1 cellular context compared by ENCODE assay signal in the genomic region with DNA sequence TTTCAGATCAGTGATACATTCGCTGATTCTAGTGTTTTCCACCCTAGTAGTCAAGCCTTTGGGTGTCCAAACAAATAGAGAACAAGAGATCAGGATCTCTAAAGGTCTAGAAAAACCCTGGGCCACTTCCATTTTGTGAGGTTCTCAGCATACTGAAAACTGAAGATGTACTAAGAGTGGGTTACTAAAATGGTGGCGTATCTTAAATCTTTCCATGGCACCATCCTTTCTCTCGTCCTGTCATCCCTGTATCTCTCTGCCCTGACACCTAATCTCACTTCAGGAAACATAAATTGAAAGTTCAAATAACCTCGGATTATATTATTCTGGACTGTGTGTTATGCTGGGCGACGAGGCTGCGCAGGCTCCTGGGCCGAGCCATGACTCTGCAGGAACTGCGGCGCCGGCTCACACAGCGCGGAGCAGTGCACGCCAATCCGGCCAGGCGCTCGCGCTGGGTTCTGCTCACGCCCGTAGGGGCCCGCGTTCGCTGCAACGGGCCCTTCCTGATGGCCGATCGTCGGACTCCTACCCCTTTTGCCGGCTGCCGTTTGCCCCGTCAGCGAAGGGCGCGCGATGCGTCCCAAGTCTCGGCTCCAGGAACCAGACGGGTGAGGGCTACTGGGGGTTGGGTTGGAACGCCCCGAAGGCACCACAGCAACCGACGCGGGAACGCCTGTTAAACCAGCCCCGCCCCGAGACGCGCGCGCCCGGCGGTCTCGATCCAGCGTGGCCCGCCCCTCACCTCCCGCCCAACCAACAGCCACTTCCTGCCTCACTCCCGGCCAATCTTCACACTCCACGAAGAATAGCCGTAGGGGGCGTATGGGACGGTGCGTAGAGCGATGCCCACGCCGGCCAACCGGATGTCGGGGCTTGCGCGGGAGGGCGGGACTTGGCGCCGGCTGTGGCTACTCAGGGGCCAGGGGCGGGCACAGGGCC.
TF ChIP-seq lines count a peak whose summit lies in the region.

No MANE protein-coding gene starts in this region.

TF ChIP-seq in HepG2, 621 proteins besides CTCF, POLR2A, EP300 and RAD21 (continued from another document and continues in another):
- TF ChIP-seq TEAD3 (CRISPR knock-in tag; optimal IDR thresholded peaks at IDR 0.05; ENCODE audit: borderline replicate concordance) (peak; percentile 67), MTA1 (CRISPR knock-in tag; IDR thresholded peaks at IDR 0.05; ENCODE audit: borderline replicate concordance) (0 out of 2 replicates have a peak, but pooled peaks have one; percentile 0), YY1 (IDR thresholded peaks at IDR 0.05; ENCODE audit: insufficient read depth, insufficient replicate concordance, low read depth, low read length) (peak; percentile 65), CAMTA2 (CRISPR knock-in tag; IDR thresholded peaks at IDR 0.05; ENCODE audit: borderline replicate concordance) (no peak), CBX5 (CRISPR knock-in tag; IDR thresholded peaks at IDR 0.05; ENCODE audit: borderline replicate concordance) (no peak; the same call in 1 of the 2 replicates), ZMYM2 (CRISPR knock-in tag; IDR thresholded peaks at IDR 0.05) (no peak), ZNF7 (CRISPR knock-in tag; IDR thresholded peaks at IDR 0.05) (no peak), ZNF501 (CRISPR knock-in tag; IDR thresholded peaks at IDR 0.05) (peak; percentile 94), NR3C1 (CRISPR knock-in tag; IDR thresholded peaks at IDR 0.05) (no peak), ZNF354B (CRISPR knock-in tag; IDR thresholded peaks at IDR 0.05) (no peak; the same call in 1 of the 2 replicates), YEATS2 (CRISPR knock-in tag; IDR thresholded peaks at IDR 0.05; ENCODE audit: borderline replicate concordance) (0 out of 2 replicates have a peak, but pooled peaks have one; percentile 69), ADNP (CRISPR knock-in tag; IDR thresholded peaks at IDR 0.05) (no peak), RXRB (CRISPR knock-in tag; IDR thresholded peaks at IDR 0.05; ENCODE audit: borderline replicate concordance) (peak; percentile 36; the same call in 1 of the 2 replicates), MTF2 (CRISPR knock-in tag; IDR thresholded peaks at IDR 0.05; ENCODE audit: borderline replicate concordance) (no peak; the same call in 1 of the 2 replicates), FOXA1 (IDR thresholded peaks at IDR 0.05) (no peak), FOXA1 (CRISPR knock-in tag; IDR thresholded peaks at IDR 0.05) (peak; percentile 38), ZNF782 (CRISPR knock-in tag; IDR thresholded peaks at IDR 0.05; ENCODE audit: borderline replicate concordance) (no peak)
- TF ChIP-seq, protein P1, sequence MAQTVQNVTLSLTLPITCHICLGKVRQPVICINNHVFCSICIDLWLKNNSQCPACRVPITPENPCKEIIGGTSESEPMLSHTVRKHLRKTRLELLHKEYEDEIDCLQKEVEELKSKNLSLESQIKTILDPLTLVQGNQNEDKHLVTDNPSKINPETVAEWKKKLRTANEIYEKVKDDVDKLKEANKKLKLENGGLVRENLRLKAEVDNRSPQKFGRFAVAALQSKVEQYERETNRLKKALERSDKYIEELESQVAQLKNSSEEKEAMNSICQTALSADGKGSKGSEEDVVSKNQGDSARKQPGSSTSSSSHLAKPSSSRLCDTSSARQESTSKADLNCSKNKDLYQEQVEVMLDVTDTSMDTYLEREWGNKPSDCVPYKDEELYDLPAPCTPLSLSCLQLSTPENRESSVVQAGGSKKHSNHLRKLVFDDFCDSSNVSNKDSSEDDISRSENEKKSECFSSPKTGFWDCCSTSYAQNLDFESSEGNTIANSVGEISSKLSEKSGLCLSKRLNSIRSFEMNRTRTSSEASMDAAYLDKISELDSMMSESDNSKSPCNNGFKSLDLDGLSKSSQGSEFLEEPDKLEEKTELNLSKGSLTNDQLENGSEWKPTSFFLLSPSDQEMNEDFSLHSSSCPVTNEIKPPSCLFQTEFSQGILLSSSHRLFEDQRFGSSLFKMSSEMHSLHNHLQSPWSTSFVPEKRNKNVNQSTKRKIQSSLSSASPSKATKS (CRISPR knock-in tag; IDR thresholded peaks at IDR 0.05): no peak
- TF ChIP-seq, protein P2, sequence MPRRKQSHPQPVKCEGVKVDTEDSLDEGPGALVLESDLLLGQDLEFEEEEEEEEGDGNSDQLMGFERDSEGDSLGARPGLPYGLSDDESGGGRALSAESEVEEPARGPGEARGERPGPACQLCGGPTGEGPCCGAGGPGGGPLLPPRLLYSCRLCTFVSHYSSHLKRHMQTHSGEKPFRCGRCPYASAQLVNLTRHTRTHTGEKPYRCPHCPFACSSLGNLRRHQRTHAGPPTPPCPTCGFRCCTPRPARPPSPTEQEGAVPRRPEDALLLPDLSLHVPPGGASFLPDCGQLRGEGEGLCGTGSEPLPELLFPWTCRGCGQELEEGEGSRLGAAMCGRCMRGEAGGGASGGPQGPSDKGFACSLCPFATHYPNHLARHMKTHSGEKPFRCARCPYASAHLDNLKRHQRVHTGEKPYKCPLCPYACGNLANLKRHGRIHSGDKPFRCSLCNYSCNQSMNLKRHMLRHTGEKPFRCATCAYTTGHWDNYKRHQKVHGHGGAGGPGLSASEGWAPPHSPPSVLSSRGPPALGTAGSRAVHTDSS (CRISPR knock-in tag; conservative IDR thresholded peaks at IDR 0.05): no peak
- TF ChIP-seq, protein P3, sequence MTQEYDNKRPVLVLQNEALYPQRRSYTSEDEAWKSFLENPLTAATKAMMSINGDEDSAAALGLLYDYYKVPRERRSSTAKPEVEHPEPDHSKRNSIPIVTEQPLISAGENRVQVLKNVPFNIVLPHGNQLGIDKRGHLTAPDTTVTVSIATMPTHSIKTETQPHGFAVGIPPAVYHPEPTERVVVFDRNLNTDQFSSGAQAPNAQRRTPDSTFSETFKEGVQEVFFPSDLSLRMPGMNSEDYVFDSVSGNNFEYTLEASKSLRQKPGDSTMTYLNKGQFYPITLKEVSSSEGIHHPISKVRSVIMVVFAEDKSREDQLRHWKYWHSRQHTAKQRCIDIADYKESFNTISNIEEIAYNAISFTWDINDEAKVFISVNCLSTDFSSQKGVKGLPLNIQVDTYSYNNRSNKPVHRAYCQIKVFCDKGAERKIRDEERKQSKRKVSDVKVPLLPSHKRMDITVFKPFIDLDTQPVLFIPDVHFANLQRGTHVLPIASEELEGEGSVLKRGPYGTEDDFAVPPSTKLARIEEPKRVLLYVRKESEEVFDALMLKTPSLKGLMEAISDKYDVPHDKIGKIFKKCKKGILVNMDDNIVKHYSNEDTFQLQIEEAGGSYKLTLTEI (CRISPR knock-in tag; conservative IDR thresholded peaks at IDR 0.05): no peak
- TF ChIP-seq, protein P4, sequence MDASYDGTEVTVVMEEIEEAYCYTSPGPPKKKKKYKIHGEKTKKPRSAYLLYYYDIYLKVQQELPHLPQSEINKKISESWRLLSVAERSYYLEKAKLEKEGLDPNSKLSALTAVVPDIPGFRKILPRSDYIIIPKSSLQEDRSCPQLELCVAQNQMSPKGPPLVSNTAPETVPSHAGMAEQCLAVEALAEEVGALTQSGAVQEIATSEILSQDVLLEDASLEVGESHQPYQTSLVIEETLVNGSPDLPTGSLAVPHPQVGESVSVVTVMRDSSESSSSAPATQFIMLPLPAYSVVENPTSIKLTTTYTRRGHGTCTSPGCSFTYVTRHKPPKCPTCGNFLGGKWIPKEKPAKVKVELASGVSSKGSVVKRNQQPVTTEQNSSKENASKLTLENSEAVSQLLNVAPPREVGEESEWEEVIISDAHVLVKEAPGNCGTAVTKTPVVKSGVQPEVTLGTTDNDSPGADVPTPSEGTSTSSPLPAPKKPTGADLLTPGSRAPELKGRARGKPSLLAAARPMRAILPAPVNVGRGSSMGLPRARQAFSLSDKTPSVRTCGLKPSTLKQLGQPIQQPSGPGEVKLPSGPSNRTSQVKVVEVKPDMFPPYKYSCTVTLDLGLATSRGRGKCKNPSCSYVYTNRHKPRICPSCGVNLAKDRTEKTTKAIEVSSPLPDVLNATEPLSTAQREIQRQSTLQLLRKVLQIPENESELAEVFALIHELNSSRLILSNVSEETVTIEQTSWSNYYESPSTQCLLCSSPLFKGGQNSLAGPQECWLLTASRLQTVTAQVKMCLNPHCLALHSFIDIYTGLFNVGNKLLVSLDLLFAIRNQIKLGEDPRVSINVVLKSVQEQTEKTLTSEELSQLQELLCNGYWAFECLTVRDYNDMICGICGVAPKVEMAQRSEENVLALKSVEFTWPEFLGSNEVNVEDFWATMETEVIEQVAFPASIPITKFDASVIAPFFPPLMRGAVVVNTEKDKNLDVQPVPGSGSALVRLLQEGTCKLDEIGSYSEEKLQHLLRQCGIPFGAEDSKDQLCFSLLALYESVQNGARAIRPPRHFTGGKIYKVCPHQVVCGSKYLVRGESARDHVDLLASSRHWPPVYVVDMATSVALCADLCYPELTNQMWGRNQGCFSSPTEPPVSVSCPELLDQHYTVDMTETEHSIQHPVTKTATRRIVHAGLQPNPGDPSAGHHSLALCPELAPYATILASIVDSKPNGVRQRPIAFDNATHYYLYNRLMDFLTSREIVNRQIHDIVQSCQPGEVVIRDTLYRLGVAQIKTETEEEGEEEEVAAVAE (CRISPR knock-in tag; IDR thresholded peaks at IDR 0.05; ENCODE audit: borderline replicate concordance): peak; percentile 54
- TF ChIP-seq, protein P5, sequence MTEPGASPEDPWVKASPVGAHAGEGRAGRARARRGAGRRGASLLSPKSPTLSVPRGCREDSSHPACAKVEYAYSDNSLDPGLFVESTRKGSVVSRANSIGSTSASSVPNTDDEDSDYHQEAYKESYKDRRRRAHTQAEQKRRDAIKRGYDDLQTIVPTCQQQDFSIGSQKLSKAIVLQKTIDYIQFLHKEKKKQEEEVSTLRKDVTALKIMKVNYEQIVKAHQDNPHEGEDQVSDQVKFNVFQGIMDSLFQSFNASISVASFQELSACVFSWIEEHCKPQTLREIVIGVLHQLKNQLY (CRISPR knock-in tag; IDR thresholded peaks at IDR 0.05): no peak
- TF ChIP-seq, protein P6, sequence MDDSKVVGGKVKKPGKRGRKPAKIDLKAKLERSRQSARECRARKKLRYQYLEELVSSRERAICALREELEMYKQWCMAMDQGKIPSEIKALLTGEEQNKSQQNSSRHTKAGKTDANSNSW (CRISPR knock-in tag; IDR thresholded peaks at IDR 0.05; ENCODE audit: borderline replicate concordance): no peak
- TF ChIP-seq, protein P7, sequence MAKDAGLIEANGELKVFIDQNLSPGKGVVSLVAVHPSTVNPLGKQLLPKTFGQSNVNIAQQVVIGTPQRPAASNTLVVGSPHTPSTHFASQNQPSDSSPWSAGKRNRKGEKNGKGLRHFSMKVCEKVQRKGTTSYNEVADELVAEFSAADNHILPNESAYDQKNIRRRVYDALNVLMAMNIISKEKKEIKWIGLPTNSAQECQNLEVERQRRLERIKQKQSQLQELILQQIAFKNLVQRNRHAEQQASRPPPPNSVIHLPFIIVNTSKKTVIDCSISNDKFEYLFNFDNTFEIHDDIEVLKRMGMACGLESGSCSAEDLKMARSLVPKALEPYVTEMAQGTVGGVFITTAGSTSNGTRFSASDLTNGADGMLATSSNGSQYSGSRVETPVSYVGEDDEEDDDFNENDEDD (CRISPR knock-in tag; IDR thresholded peaks at IDR 0.05; ENCODE audit: borderline replicate concordance): no peak; the same call in 1 of the 2 replicates
- TF ChIP-seq, protein P8, sequence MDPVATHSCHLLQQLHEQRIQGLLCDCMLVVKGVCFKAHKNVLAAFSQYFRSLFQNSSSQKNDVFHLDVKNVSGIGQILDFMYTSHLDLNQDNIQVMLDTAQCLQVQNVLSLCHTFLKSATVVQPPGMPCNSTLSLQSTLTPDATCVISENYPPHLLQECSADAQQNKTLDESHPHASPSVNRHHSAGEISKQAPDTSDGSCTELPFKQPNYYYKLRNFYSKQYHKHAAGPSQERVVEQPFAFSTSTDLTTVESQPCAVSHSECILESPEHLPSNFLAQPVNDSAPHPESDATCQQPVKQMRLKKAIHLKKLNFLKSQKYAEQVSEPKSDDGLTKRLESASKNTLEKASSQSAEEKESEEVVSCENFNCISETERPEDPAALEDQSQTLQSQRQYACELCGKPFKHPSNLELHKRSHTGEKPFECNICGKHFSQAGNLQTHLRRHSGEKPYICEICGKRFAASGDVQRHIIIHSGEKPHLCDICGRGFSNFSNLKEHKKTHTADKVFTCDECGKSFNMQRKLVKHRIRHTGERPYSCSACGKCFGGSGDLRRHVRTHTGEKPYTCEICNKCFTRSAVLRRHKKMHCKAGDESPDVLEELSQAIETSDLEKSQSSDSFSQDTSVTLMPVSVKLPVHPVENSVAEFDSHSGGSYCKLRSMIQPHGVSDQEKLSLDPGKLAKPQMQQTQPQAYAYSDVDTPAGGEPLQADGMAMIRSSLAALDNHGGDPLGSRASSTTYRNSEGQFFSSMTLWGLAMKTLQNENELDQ (CRISPR knock-in tag; IDR thresholded peaks at IDR 0.05; ENCODE audit: borderline replicate concordance): no peak
- TF ChIP-seq, protein P9, sequence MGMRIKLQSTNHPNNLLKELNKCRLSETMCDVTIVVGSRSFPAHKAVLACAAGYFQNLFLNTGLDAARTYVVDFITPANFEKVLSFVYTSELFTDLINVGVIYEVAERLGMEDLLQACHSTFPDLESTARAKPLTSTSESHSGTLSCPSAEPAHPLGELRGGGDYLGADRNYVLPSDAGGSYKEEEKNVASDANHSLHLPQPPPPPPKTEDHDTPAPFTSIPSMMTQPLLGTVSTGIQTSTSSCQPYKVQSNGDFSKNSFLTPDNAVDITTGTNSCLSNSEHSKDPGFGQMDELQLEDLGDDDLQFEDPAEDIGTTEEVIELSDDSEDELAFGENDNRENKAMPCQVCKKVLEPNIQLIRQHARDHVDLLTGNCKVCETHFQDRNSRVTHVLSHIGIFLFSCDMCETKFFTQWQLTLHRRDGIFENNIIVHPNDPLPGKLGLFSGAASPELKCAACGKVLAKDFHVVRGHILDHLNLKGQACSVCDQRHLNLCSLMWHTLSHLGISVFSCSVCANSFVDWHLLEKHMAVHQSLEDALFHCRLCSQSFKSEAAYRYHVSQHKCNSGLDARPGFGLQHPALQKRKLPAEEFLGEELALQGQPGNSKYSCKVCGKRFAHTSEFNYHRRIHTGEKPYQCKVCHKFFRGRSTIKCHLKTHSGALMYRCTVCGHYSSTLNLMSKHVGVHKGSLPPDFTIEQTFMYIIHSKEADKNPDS (CRISPR knock-in tag; IDR thresholded peaks at IDR 0.05): no peak
- TF ChIP-seq, protein P10, sequence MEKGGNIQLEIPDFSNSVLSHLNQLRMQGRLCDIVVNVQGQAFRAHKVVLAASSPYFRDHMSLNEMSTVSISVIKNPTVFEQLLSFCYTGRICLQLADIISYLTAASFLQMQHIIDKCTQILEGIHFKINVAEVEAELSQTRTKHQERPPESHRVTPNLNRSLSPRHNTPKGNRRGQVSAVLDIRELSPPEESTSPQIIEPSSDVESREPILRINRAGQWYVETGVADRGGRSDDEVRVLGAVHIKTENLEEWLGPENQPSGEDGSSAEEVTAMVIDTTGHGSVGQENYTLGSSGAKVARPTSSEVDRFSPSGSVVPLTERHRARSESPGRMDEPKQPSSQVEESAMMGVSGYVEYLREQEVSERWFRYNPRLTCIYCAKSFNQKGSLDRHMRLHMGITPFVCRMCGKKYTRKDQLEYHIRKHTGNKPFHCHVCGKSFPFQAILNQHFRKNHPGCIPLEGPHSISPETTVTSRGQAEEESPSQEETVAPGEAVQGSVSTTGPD (CRISPR knock-in tag; IDR thresholded peaks at IDR 0.05): no peak
- TF ChIP-seq, protein P11, sequence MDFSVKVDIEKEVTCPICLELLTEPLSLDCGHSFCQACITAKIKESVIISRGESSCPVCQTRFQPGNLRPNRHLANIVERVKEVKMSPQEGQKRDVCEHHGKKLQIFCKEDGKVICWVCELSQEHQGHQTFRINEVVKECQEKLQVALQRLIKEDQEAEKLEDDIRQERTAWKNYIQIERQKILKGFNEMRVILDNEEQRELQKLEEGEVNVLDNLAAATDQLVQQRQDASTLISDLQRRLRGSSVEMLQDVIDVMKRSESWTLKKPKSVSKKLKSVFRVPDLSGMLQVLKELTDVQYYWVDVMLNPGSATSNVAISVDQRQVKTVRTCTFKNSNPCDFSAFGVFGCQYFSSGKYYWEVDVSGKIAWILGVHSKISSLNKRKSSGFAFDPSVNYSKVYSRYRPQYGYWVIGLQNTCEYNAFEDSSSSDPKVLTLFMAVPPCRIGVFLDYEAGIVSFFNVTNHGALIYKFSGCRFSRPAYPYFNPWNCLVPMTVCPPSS (IDR thresholded peaks at IDR 0.05): no peak
